In the genomic region with DNA sequence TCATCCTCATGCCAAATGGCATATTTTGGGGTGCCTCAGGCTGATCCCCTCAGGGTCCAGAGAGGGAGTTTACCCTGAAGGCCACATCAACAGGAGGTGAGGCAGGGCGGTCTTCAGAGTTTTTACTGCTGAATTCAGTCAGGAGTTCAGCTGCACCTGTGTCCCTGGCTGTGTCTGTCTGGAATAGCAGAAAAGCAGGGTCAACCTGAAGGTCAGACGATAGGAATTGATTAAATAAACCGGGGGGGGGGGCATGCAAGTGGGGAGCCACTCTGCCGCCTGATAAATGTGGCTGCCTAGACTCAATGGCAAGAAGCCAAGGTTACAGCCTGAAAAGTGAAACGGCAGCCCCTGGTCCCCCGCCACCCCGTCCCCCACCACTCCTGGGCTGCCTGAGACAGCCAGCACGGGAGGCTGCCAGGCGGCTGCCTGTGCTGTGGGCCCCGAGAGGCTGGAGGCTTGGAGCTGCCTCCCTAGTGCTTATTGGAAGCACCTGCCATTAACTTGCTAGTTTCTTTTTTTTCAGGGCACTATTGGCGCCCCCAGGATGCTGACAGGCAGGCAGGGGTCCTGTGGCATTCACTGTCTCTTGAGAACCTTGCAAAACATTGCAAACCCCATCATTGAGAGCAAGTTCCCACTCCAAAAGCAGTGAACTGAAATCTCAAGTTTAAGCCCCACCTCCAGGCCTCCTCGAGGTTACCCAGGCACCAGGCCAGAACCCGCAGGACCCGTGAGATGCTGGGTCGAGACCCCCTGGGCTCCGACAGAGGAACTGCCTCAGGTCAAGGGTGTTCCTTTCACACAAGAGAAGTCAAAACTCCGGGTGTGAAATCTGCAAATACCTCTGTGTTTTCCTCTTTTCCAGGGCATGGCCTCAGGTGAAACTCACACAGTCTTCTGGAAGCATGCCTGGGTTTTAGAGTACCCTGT, we compare ENCODE assay signal across 32 cellular contexts.
DNase-seq lines count a peak whose midpoint lies in the region; ATAC-seq and TF ChIP-seq lines count a peak whose summit lies in the region.
"Had no signal": no experiment of that assay in that cellular context is flagged by ENCODE, and none has a peak within 500 bp of the region (broad histone marks: within the 10 kb centered on the region; RNA-seq: fewer than 3 reads in every experiment).

No MANE protein-coding gene starts in this region.

- peaks cover 0 to 51% of the 10 kb centered on the region in 2 donors for H3K27me3 ChIP-seq in left lung
- H3K27me3 ChIP-seq: Peyer's patch had no signal

- no peaks in the 10 kb centered on the region for H3K36me3 Mint-ChIP-seq in type B pancreatic cell
- H3K36me3 Mint-ChIP-seq: activated CD8-positive, alpha-beta memory T cell treated with anti-CD3 and anti-CD28 coated beads, Interleukin-2, amount 10 ng/mL, durations not matched to agents 7 days and 5 days; mesothelial cell of epicardium; stimulated activated effector memory CD8-positive, alpha-beta T cell treated with anti-CD3 and anti-CD28 coated beads, Interleukin-12 subunit alpha, Interleukin-12 subunit beta, amount 100 ng/mL, for 72 hours had no signal

- H3K36me3 ChIP-seq in left lung, result no peaks in the 10 kb centered on the region
- H3K36me3 ChIP-seq: left ventricle myocardium inferior, Peyer's patch, SJCRH30, transverse colon had no signal

- ATAC-seq in Right ventricle myocardium inferior (no peak), left lung (peak; percentile 45)
- ATAC-seq: activated CD8-positive, alpha-beta memory T cell treated with anti-CD3 and anti-CD28 coated beads, Interleukin-2, amount 10 ng/mL, durations not matched to agents 7 days and 5 days; activated naive CD8-positive, alpha-beta T cell treated with anti-CD3 and anti-CD28 coated beads, Interleukin-2, amount 50 U/mL, for 24 hours; activated T-cell treated with anti-CD3 and anti-CD28 coated beads, Interleukin-2, amount 50 U/mL, for 4 hours; effector memory CD8-positive, alpha-beta T cell; stimulated activated effector memory CD8-positive, alpha-beta T cell treated with anti-CD3 and anti-CD28 coated beads, Interleukin-12 subunit alpha, Interleukin-12 subunit beta, amount 100 ng/mL, for 72 hours had no signal

- H3K9me3 Mint-ChIP-seq in type B pancreatic cell, result no peaks in the 10 kb centered on the region
- H3K9me3 Mint-ChIP-seq: activated naive CD8-positive, alpha-beta T cell treated with anti-CD3 and anti-CD28 coated beads, Interleukin-2, amount 50 U/mL, for 24 hours; activated T-cell treated with anti-CD3 and anti-CD28 coated beads, Interleukin-2, amount 50 U/mL, for 4 hours; effector memory CD8-positive, alpha-beta T cell; mesothelial cell of epicardium; stimulated activated effector memory CD8-positive, alpha-beta T cell treated with anti-CD3 and anti-CD28 coated beads, Interleukin-12 subunit alpha, Interleukin-12 subunit beta, amount 100 ng/mL, for 72 hours had no signal

- peaks cover 52% of the 10 kb centered on the region for H3K27me3 Mint-ChIP-seq in type B pancreatic cell
- H3K27me3 Mint-ChIP-seq: activated CD8-positive, alpha-beta memory T cell treated with anti-CD3 and anti-CD28 coated beads, Interleukin-2, amount 10 ng/mL, durations not matched to agents 7 days and 5 days had no signal

- DNase-seq in cardiac septum (ENCODE audit: low spot score) (peak; percentile 43), Right ventricle myocardium inferior (ENCODE audit: missing footprints) (no peak), NCI-H69 (lab: John Stamatoyannopoulos, UW) (peak; percentile 65), left lung (peak in 1 of 2 donors; percentile 44), type B pancreatic cell (ENCODE audit: extremely low spot score, unreplicated experiment) (peak; percentile 54), NCI-H510A (lab: John Stamatoyannopoulos, UW) (no peak), glomerular visceral epithelial cell (ENCODE audit: extremely low spot score) (no peak), HuH-7 (ENCODE audit: low spot score) (no peak)
- DNase-seq: activated CD4-positive, alpha-beta T cell treated with anti-CD3 and anti-CD28 coated beads, Interleukin-2, amount 50 U/mL, for 1 hour; activated CD4-positive, CD25-positive, alpha-beta regulatory T cell; activated CD8-positive, alpha-beta memory T cell treated with anti-CD3 and anti-CD28 coated beads, Interleukin-2, amount 10 ng/mL, durations not matched to agents 7 days and 5 days; activated naive CD4-positive, alpha-beta T cell; activated naive CD8-positive, alpha-beta T cell treated with anti-CD3 and anti-CD28 coated beads, Interleukin-2, amount 50 U/mL, for 24 hours; activated T-cell treated with anti-CD3 and anti-CD28 coated beads, Interleukin-2, amount 50 U/mL, for 4 hours; caudate nucleus; cortex of kidney; DMS153; effector memory CD8-positive, alpha-beta T cell; erythroblast; GDM1; HFFc6; left ventricle myocardium inferior; NCI-H1417; NCI-H2029 treated with DMSO at 0.1 percent for 48 hours; NCI-H2227 treated with DMSO at 0.1 percent for 48 hours; NCI-H748 treated with DMSO at 0.1 percent for 48 hours; nucleus accumbens; Peyer's patch; SJCRH30; transverse colon had no signal

- no peak for TF ChIP-seq CTCF in left lung (IDR thresholded peaks at IDR 0.05)
- TF ChIP-seq CTCF in type B pancreatic cell (conservative IDR thresholded peaks at IDR 0.05), result no peak

- H3K9me3 ChIP-seq in left lung, result no peaks in the 10 kb centered on the region
- H3K9me3 ChIP-seq: left ventricle myocardium inferior, Peyer's patch, SJCRH30, transverse colon had no signal

- no peak overlapping the region for H3K27ac ChIP-seq in left lung
- H3K27ac ChIP-seq: left ventricle myocardium inferior, Peyer's patch, SJCRH30, transverse colon had no signal

- no peak overlapping the region for H3K4me3 ChIP-seq in left lung
- H3K4me3 ChIP-seq: left ventricle myocardium inferior, Peyer's patch, SJCRH30, transverse colon had no signal

- H3K4me1 Mint-ChIP-seq in type B pancreatic cell (ENCODE audit: unreplicated experiment), result no peaks in the 10 kb centered on the region
- H3K4me1 Mint-ChIP-seq: activated CD8-positive, alpha-beta memory T cell treated with anti-CD3 and anti-CD28 coated beads, Interleukin-2, amount 10 ng/mL, durations not matched to agents 7 days and 5 days; activated naive CD8-positive, alpha-beta T cell treated with anti-CD3 and anti-CD28 coated beads, Interleukin-2, amount 50 U/mL, for 24 hours; mesothelial cell of epicardium; stimulated activated effector memory CD8-positive, alpha-beta T cell treated with anti-CD3 and anti-CD28 coated beads, Interleukin-12 subunit alpha, Interleukin-12 subunit beta, amount 100 ng/mL, for 72 hours had no signal

- H3K4me1 ChIP-seq in left lung, result no peaks in the 10 kb centered on the region
- H3K4me1 ChIP-seq: left ventricle myocardium inferior, Peyer's patch, transverse colon had no signal

- H3K4me3 Mint-ChIP-seq in type B pancreatic cell, result no peak overlapping the region
- H3K4me3 Mint-ChIP-seq: activated CD8-positive, alpha-beta memory T cell treated with anti-CD3 and anti-CD28 coated beads, Interleukin-2, amount 10 ng/mL, durations not matched to agents 7 days and 5 days; activated naive CD8-positive, alpha-beta T cell treated with anti-CD3 and anti-CD28 coated beads, Interleukin-2, amount 50 U/mL, for 24 hours; activated T-cell treated with anti-CD3 and anti-CD28 coated beads, Interleukin-2, amount 50 U/mL, for 4 hours; effector memory CD8-positive, alpha-beta T cell; HFFc6; mesothelial cell of epicardium; stimulated activated effector memory CD8-positive, alpha-beta T cell treated with anti-CD3 and anti-CD28 coated beads, Interleukin-12 subunit alpha, Interleukin-12 subunit beta, amount 100 ng/mL, for 72 hours had no signal

- intact Hi-C loops in cardiac septum (cut with DNase I), result no loop called here
- intact Hi-C loops in Right ventricle myocardium inferior (cut with DNase I), result no loop called here
- intact Hi-C loops in left lung (cut with DNase I), result no loop called here

- H3K27ac Mint-ChIP-seq in type B pancreatic cell, result no peak overlapping the region
- H3K27ac Mint-ChIP-seq: activated CD8-positive, alpha-beta memory T cell treated with anti-CD3 and anti-CD28 coated beads, Interleukin-2, amount 10 ng/mL, durations not matched to agents 7 days and 5 days; activated naive CD8-positive, alpha-beta T cell treated with anti-CD3 and anti-CD28 coated beads, Interleukin-2, amount 50 U/mL, for 24 hours; effector memory CD8-positive, alpha-beta T cell; HFFc6; mesothelial cell of epicardium; stimulated activated effector memory CD8-positive, alpha-beta T cell treated with anti-CD3 and anti-CD28 coated beads, Interleukin-12 subunit alpha, Interleukin-12 subunit beta, amount 100 ng/mL, for 72 hours had no signal

Comparison
In these comparisons a context has a peak if more than half of its experiments do, and no peak if none do; other contexts are left out.
1. DNase-seq: peak in cardiac septum (single experiment), NCI-H69 (single experiment) and type B pancreatic cell (single experiment); none in Right ventricle myocardium inferior (single experiment), NCI-H510A (single experiment), glomerular visceral epithelial cell (single experiment) and HuH-7 (single experiment).